10 cellular contexts compared by ENCODE assay signal in the genomic region with DNA sequence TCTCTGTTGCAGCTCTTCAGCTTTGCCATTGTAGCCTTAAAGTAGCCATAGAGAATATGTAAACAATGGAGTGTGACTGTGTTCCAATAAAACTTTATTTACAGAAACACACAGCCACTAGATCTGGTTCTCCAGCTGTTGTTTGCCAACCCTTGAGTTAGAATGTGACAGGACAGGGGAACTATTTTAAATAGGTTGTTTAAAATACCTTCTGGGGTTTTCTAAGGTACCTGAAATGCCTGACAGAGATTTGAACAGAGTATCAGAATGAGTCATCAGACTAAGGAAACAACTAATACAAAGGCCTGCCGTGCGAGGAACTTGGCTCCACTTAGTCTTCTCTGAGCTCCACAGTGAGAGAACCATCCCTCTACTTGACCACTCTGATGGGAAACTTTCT.
DNase-seq lines count a peak whose midpoint lies in the region; ATAC-seq and TF ChIP-seq lines count a peak whose summit lies in the region.
"Had no signal": no experiment of that assay in that cellular context is flagged by ENCODE, and none has a peak within 500 bp of the region (broad histone marks: within the 10 kb centered on the region; RNA-seq: fewer than 3 reads in every experiment).

No MANE protein-coding gene starts in this region.

- no TSS peak for BruUV-seq in OCI-LY7 (replicated peaks; lab: Mats Ljungman, UMichigan)

- H3K4me2 ChIP-seq in OCI-LY7 (ENCODE audit: low read length): no peak overlapping the region

- DNase-seq in OCI-LY7 (ENCODE audit: low spot score) (no peak), KBM-7 (no peak), putamen (ENCODE audit: low spot score) (no peak), NCI-H2196 treated with DMSO at 0.1 percent for 48 hours (lab: John Stamatoyannopoulos, UW; ENCODE audit: unreplicated experiment) (no peak)
- DNase-seq: lower lobe of right lung had no signal

- CTCF ChIA-PET in OCI-LY7 (lab: Charles Lee; ENCODE audit: unreplicated experiment): no interaction called here

- no peak overlapping the region for H3K27ac ChIP-seq in OCI-LY7 (ENCODE audit: low read depth, low read length, poor library complexity, severe bottlenecking)
- H3K27ac ChIP-seq: lower lobe of right lung, SJSA1 had no signal

- H2AFZ ChIP-seq in OCI-LY7 (ENCODE audit: low read length): no peak overlapping the region

- no peaks in the 10 kb centered on the region for H3K9me3 ChIP-seq in OCI-LY7 (ENCODE audit: low read length)
- H3K9me3 ChIP-seq: lower lobe of right lung, SJSA1 had no signal

- no peaks in the 10 kb centered on the region for H3K4me1 ChIP-seq in OCI-LY7 (ENCODE audit: insufficient read depth, low read length, poor library complexity, severe bottlenecking)
- H3K4me1 ChIP-seq: lower lobe of right lung, SJSA1 had no signal

- ATAC-seq in GM18498 (IDR thresholded peaks at IDR 0.05; ENCODE audit: unreplicated experiment): peak; percentile 100
- ATAC-seq in GM21381 (IDR thresholded peaks at IDR 0.05; ENCODE audit: unreplicated experiment): peak; percentile 100
- peak; percentile 100 for ATAC-seq in HG03378 (IDR thresholded peaks at IDR 0.05; ENCODE audit: unreplicated experiment)
- peak; percentile 88 for ATAC-seq in esophagus mucosa

- no peaks in the 10 kb centered on the region for H3K79me2 ChIP-seq in OCI-LY7 (ENCODE audit: insufficient read depth, low read depth, low read length)

- no peak overlapping the region for H3K4me3 ChIP-seq in OCI-LY7 (ENCODE audit: low read depth, low read length, poor library complexity, severe bottlenecking)
- H3K4me3 ChIP-seq: lower lobe of right lung, SJSA1 had no signal

- H4K20me1 ChIP-seq in OCI-LY7 (ENCODE audit: insufficient read depth, low read length): no peaks in the 10 kb centered on the region

- no peaks in the 10 kb centered on the region for H3K9me2 ChIP-seq in OCI-LY7 (ENCODE audit: insufficient read depth, low read length)

- POLR2A ChIA-PET in OCI-LY7 (lab: Charles Lee): interaction anchor here (0.7 to 3.1 kb wide), 3 partner anchors 8 to 227 kb away, joined by 3 to 16 read pairs (median 3); no protein-coding TSS in a partner anchor

- in situ Hi-C loops in KBM-7 (cut with MboI; ENCODE audit: low pct_unique_long_range_greater_than_20kb, low sequenced_read_pairs): no loop called here

- TF ChIP-seq CTCF in OCI-LY7 (conservative IDR thresholded peaks at IDR 0.05; ENCODE audit: low read length): no peak

- 0 out of 2 replicates have a peak, but pooled peaks cover 7% of the 10 kb centered on the region for H3K36me3 ChIP-seq in OCI-LY7 (ENCODE audit: insufficient read depth, low read length)

- intact Hi-C loops in OCI-LY7 (cut with micrococcal nuclease; ENCODE audit: unreplicated experiment): no loop called here
